2 cellular contexts compared by ENCODE assay signal in genomic region chr21:46004168-46004861, GRCh38.
TF ChIP-seq lines count a peak whose summit lies in the region.

No MANE protein-coding gene starts in this region.

TF ChIP-seq in endothelial cell of umbilical vein, 7 proteins besides CTCF, POLR2A, EP300 and RAD21 (continued from another document):
- no peak for TF ChIP-seq GATA2 (IDR thresholded peaks at IDR 0.05; ENCODE audit: insufficient read depth, insufficient read length, low read depth, low read length)
- no peak for TF ChIP-seq MYC (IDR thresholded peaks at IDR 0.05; ENCODE audit: low read depth, low read length)
- no peak for TF ChIP-seq EZH2 (IDR thresholded peaks at IDR 0.05; ENCODE audit: borderline replicate concordance, low read depth, low read length, severe bottlenecking)

TF ChIP-seq in SK-N-SH treated with all-trans-retinoic acid at 6 μM for 48 hours, 23 proteins besides CTCF, POLR2A, EP300 and RAD21 (continued from another document):
- no peak for TF ChIP-seq PATZ1 (CRISPR knock-in tag; IDR thresholded peaks at IDR 0.05; ENCODE audit: borderline replicate concordance)
- TF ChIP-seq ZC3H10 (CRISPR knock-in tag; IDR thresholded peaks at IDR 0.05): no peak
- TF ChIP-seq CSRNP3 (CRISPR knock-in tag; IDR thresholded peaks at IDR 0.05): no peak
- no peak for TF ChIP-seq ZFP30 (CRISPR knock-in tag; IDR thresholded peaks at IDR 0.05)
- TF ChIP-seq OSR1 (CRISPR knock-in tag; IDR thresholded peaks at IDR 0.05): no peak
- TF ChIP-seq CSDC2 (CRISPR knock-in tag; IDR thresholded peaks at IDR 0.05): no peak
- no peak for TF ChIP-seq ISL1 (CRISPR knock-in tag; IDR thresholded peaks at IDR 0.05)
- no peak for TF ChIP-seq RARB (CRISPR knock-in tag; IDR thresholded peaks at IDR 0.05)
